Comparison of ENCODE assay signal across 8 cellular contexts in genomic region chr1:34984435-34985062, GRCh38. TPM values are rescaled to one million over a fixed set of nuclear protein-coding genes. Genes with fewer than 3 reads are reported as not detected.
DNase-seq lines count a peak whose midpoint lies in the region; ATAC-seq lines count a peak whose summit lies in the region.

No MANE protein-coding gene starts in this region.

- H3K36me3 Mint-ChIP-seq in stimulated activated naive CD8-positive, alpha-beta T cell treated with anti-CD3 and anti-CD28 coated beads, Interleukin-15, Interleukin-2, amounts not matched to agents 100 ng/mL and 50 ng/mL, for 24 hours (ENCODE audit: low read depth): peaks cover 33% of the 10 kb centered on the region
- H3K36me3 Mint-ChIP-seq in T-helper 1 cell treated with Interleukin-12 subunit alpha and Interleukin-12 subunit beta and Interleukin-4 antibody, amounts not matched to agents 30 μg/mL and 1 μg/mL, for 36 hours (ENCODE audit: low read depth): peaks cover 17% of the 10 kb centered on the region

- peak overlapping the region; percentile 81 for H3K9ac ChIP-seq in muscle layer of colon (ENCODE audit: low read length)

- DNase-seq in stimulated activated naive CD8-positive, alpha-beta T cell treated with anti-CD3 and anti-CD28 coated beads, Interleukin-15, Interleukin-2, amounts not matched to agents 100 U/mL and 50 U/mL, for 24 hours: no peak

- peak overlapping the region; percentile 97 for H3K27ac Mint-ChIP-seq in stimulated activated naive CD8-positive, alpha-beta T cell treated with anti-CD3 and anti-CD28 coated beads, Interleukin-15, Interleukin-2, amounts not matched to agents 100 ng/mL and 50 ng/mL, for 24 hours
- peak overlapping the region; percentile 92 for H3K27ac Mint-ChIP-seq in T-helper 1 cell treated with Interleukin-12 subunit alpha and Interleukin-12 subunit beta and Interleukin-4 antibody, amounts not matched to agents 30 μg/mL and 1 μg/mL, for 36 hours

- no peaks in the 10 kb centered on the region for H3K27me3 ChIP-seq in esophagus (ENCODE audit: control insufficient read depth in 1 of 2, insufficient read depth in 2 of 2, low read length in 2 of 2)
- H3K27me3 ChIP-seq in muscle layer of colon (ENCODE audit: control insufficient read depth in 1 of 2, insufficient read depth in 2 of 2, low read length in 2 of 2): no peaks in the 10 kb centered on the region

- peaks cover 0 to 11% of the 10 kb centered on the region in 2 donors for H3K4me1 ChIP-seq in esophagus (ENCODE audit: control insufficient read depth in 2 of 2, insufficient read depth in 2 of 2, low read length in 1 of 2)
- peaks cover 20% of the 10 kb centered on the region for H3K4me1 ChIP-seq in muscle layer of colon (ENCODE audit: insufficient read depth, low read length)

- no peaks in the 10 kb centered on the region for H3K36me3 ChIP-seq in esophagus (ENCODE audit: control insufficient read depth in 2 of 2, insufficient read depth in 2 of 2, low read length in 1 of 2)
- H3K36me3 ChIP-seq in muscle layer of colon (ENCODE audit: insufficient read depth, low read length): peaks cover 5% of the 10 kb centered on the region

- peak overlapping the region; percentile 86 to 92 for H3K27ac ChIP-seq in esophagus (ENCODE audit: low read depth in 2 of 2, low read length in 1 of 2)
- peak overlapping the region; percentile 93 for H3K27ac ChIP-seq in muscle layer of colon (ENCODE audit: low read depth, low read length)

- peak overlapping the region; percentile 98 for H3K4me3 Mint-ChIP-seq in stimulated activated naive CD8-positive, alpha-beta T cell treated with anti-CD3 and anti-CD28 coated beads, Interleukin-15, Interleukin-2, amounts not matched to agents 100 ng/mL and 50 ng/mL, for 24 hours
- peak overlapping the region; percentile 94 for H3K4me3 Mint-ChIP-seq in T-helper 1 cell treated with Interleukin-12 subunit alpha and Interleukin-12 subunit beta and Interleukin-4 antibody, amounts not matched to agents 30 μg/mL and 1 μg/mL, for 36 hours

- peaks cover 67% of the 10 kb centered on the region for H3K4me1 Mint-ChIP-seq in stimulated activated naive CD8-positive, alpha-beta T cell treated with anti-CD3 and anti-CD28 coated beads, Interleukin-15, Interleukin-2, amounts not matched to agents 100 ng/mL and 50 ng/mL, for 24 hours (ENCODE audit: low read depth)
- peaks cover 28% of the 10 kb centered on the region for H3K4me1 Mint-ChIP-seq in T-helper 1 cell treated with Interleukin-12 subunit alpha and Interleukin-12 subunit beta and Interleukin-4 antibody, amounts not matched to agents 30 μg/mL and 1 μg/mL, for 36 hours (ENCODE audit: low read depth)

- no peaks in the 10 kb centered on the region for H3K27me3 Mint-ChIP-seq in stimulated activated naive CD8-positive, alpha-beta T cell treated with anti-CD3 and anti-CD28 coated beads, Interleukin-15, Interleukin-2, amounts not matched to agents 100 ng/mL and 50 ng/mL, for 24 hours
- no peaks in the 10 kb centered on the region for H3K27me3 Mint-ChIP-seq in T-helper 1 cell treated with Interleukin-12 subunit alpha and Interleukin-12 subunit beta and Interleukin-4 antibody, amounts not matched to agents 30 μg/mL and 1 μg/mL, for 36 hours (ENCODE audit: low read depth)

- H3K4me3 ChIP-seq in esophagus (ENCODE audit: low read depth in 1 of 2, low read length in 2 of 2) (peak overlapping the region; percentile 71 to 80), muscle layer of colon (ENCODE audit: low read depth in 1 of 2, low read length in 2 of 2) (peak overlapping the region; percentile 84 to 88)

- H3K9me3 Mint-ChIP-seq in stimulated activated naive CD8-positive, alpha-beta T cell treated with anti-CD3 and anti-CD28 coated beads, Interleukin-15, Interleukin-2, amounts not matched to agents 100 ng/mL and 50 ng/mL, for 24 hours: no peaks in the 10 kb centered on the region
- no peaks in the 10 kb centered on the region for H3K9me3 Mint-ChIP-seq in T-helper 1 cell treated with Interleukin-12 subunit alpha and Interleukin-12 subunit beta and Interleukin-4 antibody, amounts not matched to agents 30 μg/mL and 1 μg/mL, for 36 hours

- ATAC-seq in stimulated activated naive CD8-positive, alpha-beta T cell treated with anti-CD3 and anti-CD28 coated beads, Interleukin-15, Interleukin-2, amounts not matched to agents 100 U/mL and 50 U/mL, for 24 hours: no peak
- ATAC-seq in HG03135 (IDR thresholded peaks at IDR 0.05; ENCODE audit: unreplicated experiment) (peak; percentile 17), GM19324 (IDR thresholded peaks at IDR 0.05; ENCODE audit: low FRiP score, unreplicated experiment) (no peak), GM18519 (IDR thresholded peaks at IDR 0.05; ENCODE audit: low FRiP score, unreplicated experiment) (no peak)

- WGBS in esophagus, 2 donors: 1% methylated on average over 14 of the region's 14 CpGs

- no peaks in the 10 kb centered on the region for H3K9me3 ChIP-seq in esophagus (ENCODE audit: control insufficient read depth in 2 of 2, insufficient read depth in 1 of 2, low read depth in 1 of 2, low read length in 1 of 2)
- no peaks in the 10 kb centered on the region for H3K9me3 ChIP-seq in muscle layer of colon (ENCODE audit: low read length)

RNA-seq across cellular contexts. Expression of gene TMEM35B, which starts 0.6 kb away (rescaled TPM):
- polyA plus RNA-seq in esophagus: 10 to 100 TPM in 1 of 2 donors, 1 to 10 TPM in 1; 7.0 to 12.1 TPM

RNA-seq across cellular contexts. Expression of gene ZMYM6, which starts 47.2 kb away (rescaled TPM):
- 10 to 100 TPM in 1 of 2 donors, 1 to 10 TPM in 1; 5.9 to 12.3 TPM for polyA plus RNA-seq in esophagus

RNA-seq across cellular contexts. Expression of gene DLGAP3, which starts 55.1 kb away (rescaled TPM):
- polyA plus RNA-seq in esophagus: under 1 TPM; 0.10 to 0.11 TPM
